In the genomic region with DNA sequence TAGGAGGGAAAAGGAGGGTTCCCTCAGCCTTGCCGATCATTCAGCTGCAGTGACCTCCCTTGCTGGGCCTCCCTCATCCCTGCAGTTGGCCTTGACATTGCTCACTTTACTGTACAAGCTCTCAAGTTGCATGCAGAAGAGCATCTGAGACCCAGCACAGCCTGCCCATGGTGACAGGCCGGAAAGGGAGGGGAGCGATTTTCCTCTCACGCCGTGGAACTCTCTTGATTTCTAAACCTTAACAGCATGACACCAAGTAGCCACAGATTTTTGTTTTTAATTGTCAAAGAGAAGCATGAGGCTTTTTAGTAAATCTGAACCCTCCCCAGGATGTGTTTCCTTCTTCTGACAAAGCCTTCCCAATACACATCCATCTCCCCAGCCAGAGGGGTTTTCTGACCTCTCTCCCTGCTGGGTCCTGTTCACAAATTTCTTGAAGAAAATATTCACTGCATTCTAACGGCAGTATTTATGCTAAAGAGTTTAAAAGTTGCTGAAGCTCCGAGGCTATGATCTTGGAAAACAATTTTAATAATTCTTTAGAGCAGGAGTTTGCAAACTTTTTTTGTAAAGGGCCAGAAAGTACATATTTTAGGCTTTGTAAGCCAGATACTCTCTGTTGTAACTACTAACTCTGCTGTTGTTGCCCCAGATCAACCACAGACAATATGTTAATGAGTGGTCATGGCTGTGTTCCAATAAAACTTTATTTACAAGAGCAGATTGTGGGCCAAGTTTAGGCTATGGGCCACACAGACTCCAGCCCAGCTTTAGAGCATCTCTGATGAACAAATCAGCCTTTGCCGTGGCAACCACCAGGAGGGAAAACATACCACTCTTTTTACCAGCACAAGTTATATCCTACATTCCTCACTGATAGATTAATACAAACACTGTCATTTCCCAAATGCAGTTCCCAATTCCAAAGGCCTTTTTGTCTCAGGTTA, we compare ENCODE assay signal across 16 cellular contexts. TPM values are rescaled to one million over a fixed set of nuclear protein-coding genes. Genes with fewer than 3 reads are reported as not detected.
DNase-seq lines count a peak whose midpoint lies in the region; ATAC-seq and TF ChIP-seq lines count a peak whose summit lies in the region.
"Had no signal": no experiment of that assay in that cellular context is flagged by ENCODE, and none has a peak within 500 bp of the region (broad histone marks: within the 10 kb centered on the region; RNA-seq: fewer than 3 reads in every experiment).

No MANE protein-coding gene starts in this region.

- no peak overlapping the region for H2AFZ ChIP-seq in mammary epithelial cell (ENCODE audit: low read depth, low read length)

- H3K27ac ChIP-seq in psoas muscle (peak overlapping the region; percentile 32), mammary epithelial cell (ENCODE audit: insufficient read depth, low read depth, low read length) (no peak overlapping the region)
- H3K27ac ChIP-seq: esophagus muscularis mucosa had no signal

- peaks cover 22 to 94% of the 10 kb centered on the region in 2 donors for H3K36me3 ChIP-seq in psoas muscle (ENCODE audit: insufficient read depth in 1 of 2, low read depth in 1 of 2)
- no peaks in the 10 kb centered on the region for H3K36me3 ChIP-seq in mammary epithelial cell (ENCODE audit: insufficient read depth, low read length)

- dilution Hi-C loops in mammary epithelial cell (cut with HindIII; ENCODE audit: low sequenced_read_pairs): no loop called here

- peak; percentile 33 for DNase-seq in ELR (ENCODE audit: low read depth)
- peak; percentile 79 for DNase-seq in amniotic epithelial cell (ENCODE audit: low read depth)
- DNase-seq in fibroblast of the aortic adventitia (ENCODE audit: low read depth): peak; percentile 54
- no peak for DNase-seq in psoas muscle
- DNase-seq in mammary epithelial cell: no peak
- DNase-seq in DMS 273 (lab: John Stamatoyannopoulos, UW; ENCODE audit: unreplicated experiment): no peak
- no peak for DNase-seq in KG1 (lab: John Stamatoyannopoulos, UW)
- DNase-seq: activated naive CD8-positive, alpha-beta T cell treated with anti-CD3 and anti-CD28 coated beads, Interleukin-2, amount 10 ng/mL, durations not matched to agents 7 days and 5 days; dermis blood vessel endothelial cell; DMS153; mucosa of descending colon; NCI-H1092 treated with DMSO at 0.1 percent for 48 hours; substantia nigra; T-helper 2 cell had no signal

- H3K9me3 ChIP-seq in psoas muscle (no peaks in the 10 kb centered on the region), mammary epithelial cell (replicated peaks; ENCODE audit: insufficient read depth, low read length) (no peaks in the 10 kb centered on the region)
- H3K9me3 ChIP-seq: esophagus muscularis mucosa, mucosa of descending colon had no signal

- H3K9ac ChIP-seq in mammary epithelial cell (ENCODE audit: insufficient read depth, low read length): no peak overlapping the region

- in situ Hi-C loops in mammary epithelial cell (cut with MboI; ENCODE audit: low sequenced_read_pairs in 2 of 2): no loop called here

- peaks cover 40% of the 10 kb centered on the region for H3K4me1 ChIP-seq in psoas muscle
- no peaks in the 10 kb centered on the region for H3K4me1 ChIP-seq in mammary epithelial cell (ENCODE audit: insufficient read depth, low read length)

- CTCF ChIA-PET in mammary epithelial cell (lab: Charles Lee; ENCODE audit: low non-redundant PET): no interaction called here

- 63 to 68% (median 67%) methylated on average over 8 of the region's 8 CpGs for WGBS in psoas muscle, 3 donors
- WGBS in mammary epithelial cell (ENCODE audit: low coverage, missing lambda C conversion rate): 70% methylated on average over 8 of the region's 8 CpGs

- H3K79me2 ChIP-seq in mammary epithelial cell (ENCODE audit: insufficient read depth, low read length): no peaks in the 10 kb centered on the region

- H3K4me2 ChIP-seq in mammary epithelial cell (ENCODE audit: insufficient read depth, low read depth, low read length): no peak overlapping the region

- no TSS peak for BruUV-seq in mammary epithelial cell (replicated peaks; lab: Mats Ljungman, UMichigan)

- intact Hi-C loops in psoas muscle (cut with DNase I) (no loop called here), mammary epithelial cell (cut with micrococcal nuclease) (no loop called here)

- peak in 3 of 4 donors; percentile 18 to 36 (median 21) for ATAC-seq in psoas muscle
- no peak for ATAC-seq in GM19023 (IDR thresholded peaks at IDR 0.05; ENCODE audit: unreplicated experiment)
- ATAC-seq: mucosa of descending colon had no signal

- no peaks in the 10 kb centered on the region for H3K27me3 ChIP-seq in psoas muscle (ENCODE audit: insufficient read depth in 3 of 3, low read length in 2 of 3)
- H3K27me3 ChIP-seq in mammary epithelial cell (ENCODE audit: insufficient read depth, low read length): no peaks in the 10 kb centered on the region
- H3K27me3 ChIP-seq: esophagus muscularis mucosa had no signal

- H4K20me1 ChIP-seq in mammary epithelial cell (ENCODE audit: insufficient read depth, low read length): no peaks in the 10 kb centered on the region

- TF ChIP-seq CTCF in fibroblast of the aortic adventitia (IDR thresholded peaks at IDR 0.05; ENCODE audit: insufficient read depth, low read length) (no peak), psoas muscle (IDR thresholded peaks at IDR 0.05) (no peak), mammary epithelial cell (conservative IDR thresholded peaks at IDR 0.05 in 1 of 2, IDR thresholded peaks at IDR 0.05 in 1 of 2; ENCODE audit: extremely low read depth in 1 of 2, insufficient read depth in 1 of 2, low read depth in 1 of 2, low read length in 2 of 2) (no peak)

- H3K4me3 ChIP-seq in fibroblast of the aortic adventitia (ENCODE audit: low read depth, low read length) (no peak overlapping the region), psoas muscle (no peak overlapping the region), mammary epithelial cell (replicated peaks in 1 of 3; ENCODE audit: insufficient read depth in 1 of 3, low read depth in 2 of 3, low read length in 3 of 3) (no peak overlapping the region)
- H3K4me3 ChIP-seq: esophagus muscularis mucosa, mucosa of descending colon had no signal

RNA-seq across cellular contexts. Expression of a gene that starts 34.8 kb away (rescaled TPM):
- total RNA-seq in fibroblast of the aortic adventitia (ENCODE audit: low replicate concordance) (22.4 and 30.3 TPM in 2 replicates), psoas muscle (1,000 to 10,000 TPM in 1 of 4 donors, 100 to 1,000 TPM in 3; 340 to 1,074 (median 476) TPM), mammary epithelial cell (1 to 10 TPM; 1.9 to 4.5 TPM)
- polyA plus RNA-seq in psoas muscle (1,000 to 10,000 TPM in 1 of 3 donors, 100 to 1,000 TPM in 1, 10 to 100 TPM in 1; 83.0 to 1,120 (median 129) TPM), mammary epithelial cell (4.4 TPM)
- 6.4 TPM for polyA minus RNA-seq in mammary epithelial cell

Comparison
In these comparisons a context has a peak if more than half of its experiments do, and no peak if none do; other contexts are left out.
1. DNase-seq: peak in ELR (single experiment), amniotic epithelial cell (single experiment) and fibroblast of the aortic adventitia (single experiment); none in psoas muscle (0 of 2), mammary epithelial cell (single experiment), DMS 273 (single experiment) and KG1 (single experiment).
2. RNA of a gene that starts 34.8 kb away (total RNA-seq): 340 to 1,074 TPM in psoas muscle; 22.4 to 30.3 TPM in fibroblast of the aortic adventitia and 1.9 to 4.5 TPM in mammary epithelial cell; every median in the first group is over 10 times any median in the second.